In genomic region chr2:226423498-226423960, GRCh38 we compare ENCODE assay signal across 8 cellular contexts.
DNase-seq lines count a peak whose midpoint lies in the region; ATAC-seq and TF ChIP-seq lines count a peak whose summit lies in the region.

No MANE protein-coding gene starts in this region.

- H3K23ac ChIP-seq in mesendoderm (ENCODE audit: low read length), result no peak overlapping the region

- no peak overlapping the region for H3K9ac ChIP-seq in mesendoderm (ENCODE audit: low read length)

- ATAC-seq in GM18909 (IDR thresholded peaks at IDR 0.05; ENCODE audit: poor library complexity, unreplicated experiment), result peak; percentile 83
- ATAC-seq in HG03103 (IDR thresholded peaks at IDR 0.05; ENCODE audit: low read depth, unreplicated experiment), result peak; percentile 94
- ATAC-seq in HG02840 (IDR thresholded peaks at IDR 0.05; ENCODE audit: low FRiP score, unreplicated experiment), result no peak

- peak; percentile 42 for DNase-seq in astrocyte of the spinal cord (ENCODE audit: low read depth, low spot score)
- peak in 44 of 56 donors; percentile 0 to 72 (median 12) for DNase-seq in nucleus accumbens (lab: John Stamatoyannopoulos, UW)
- DNase-seq in NCI-H1105 treated with DMSO at 0.1 percent for 48 hours (lab: John Stamatoyannopoulos, UW), result no peak
- no peak for DNase-seq in mesendoderm

- peaks cover 19% of the 10 kb centered on the region for H3K4me1 Mint-ChIP-seq in T-helper 1 cell treated with Interleukin-12 subunit alpha and Interleukin-12 subunit beta and Interleukin-4 antibody, amounts not matched to agents 30 μg/mL and 1 μg/mL, for 36 hours (ENCODE audit: low read depth)

- peaks cover 5% of the 10 kb centered on the region for H3K4me1 ChIP-seq in mesendoderm (ENCODE audit: control insufficient read depth, low read depth, low read length)

- H3K27me3 ChIP-seq in mesendoderm (ENCODE audit: insufficient read depth, low read length, poor library complexity), result no peaks in the 10 kb centered on the region

- no peak overlapping the region for H3K4me3 ChIP-seq in astrocyte of the spinal cord (ENCODE audit: low read depth, low read length)
- no peak overlapping the region for H3K4me3 ChIP-seq in mesendoderm (ENCODE audit: low read length)

- no peak overlapping the region for H3K56ac ChIP-seq in mesendoderm (ENCODE audit: low read length)

- no peak overlapping the region for H4K5ac ChIP-seq in mesendoderm (ENCODE audit: low read length)

- H3K4me3 Mint-ChIP-seq in T-helper 1 cell treated with Interleukin-12 subunit alpha and Interleukin-12 subunit beta and Interleukin-4 antibody, amounts not matched to agents 30 μg/mL and 1 μg/mL, for 36 hours, result peak overlapping the region; percentile 37

- in situ Hi-C loops in astrocyte of the spinal cord (cut with HindIII; ENCODE audit: low sequenced_read_pairs), result no loop called here

- H2BK15ac ChIP-seq in mesendoderm (replicated peaks; ENCODE audit: low read depth), result no peak overlapping the region

- H4K8ac ChIP-seq in mesendoderm (ENCODE audit: low read depth, low read length), result no peak overlapping the region

- no peaks in the 10 kb centered on the region for H3K79me1 ChIP-seq in mesendoderm (ENCODE audit: low read length)

- H2BK120ac ChIP-seq in mesendoderm (ENCODE audit: low read depth, low read length), result no peak overlapping the region

- H2AK5ac ChIP-seq in mesendoderm (ENCODE audit: low read length), result no peak overlapping the region

- H3K27me3 Mint-ChIP-seq in T-helper 1 cell treated with Interleukin-12 subunit alpha and Interleukin-12 subunit beta and Interleukin-4 antibody, amounts not matched to agents 30 μg/mL and 1 μg/mL, for 36 hours (ENCODE audit: low read depth), result peaks cover 17% of the 10 kb centered on the region

- WGBS in mesendoderm (ENCODE audit: extremely low coverage, insufficient coverage, low lambda C conversion rate), result no CpG with 5 or more reads among the region's 7 CpGs

- no peak overlapping the region for H3K4me2 ChIP-seq in mesendoderm (ENCODE audit: low read length)

- no peaks in the 10 kb centered on the region for H3K79me2 ChIP-seq in mesendoderm (ENCODE audit: control insufficient read depth, insufficient read depth, low read length)

- no peak overlapping the region for H3K27ac ChIP-seq in mesendoderm (ENCODE audit: low read depth, low read length)

- peak overlapping the region; percentile 2 for H3K27ac Mint-ChIP-seq in T-helper 1 cell treated with Interleukin-12 subunit alpha and Interleukin-12 subunit beta and Interleukin-4 antibody, amounts not matched to agents 30 μg/mL and 1 μg/mL, for 36 hours

- H3K36me3 Mint-ChIP-seq in T-helper 1 cell treated with Interleukin-12 subunit alpha and Interleukin-12 subunit beta and Interleukin-4 antibody, amounts not matched to agents 30 μg/mL and 1 μg/mL, for 36 hours (ENCODE audit: low read depth), result peaks cover 3% of the 10 kb centered on the region

- H3K4ac ChIP-seq in mesendoderm (ENCODE audit: low read depth, low read length), result no peak overlapping the region

- no peak overlapping the region for H3K18ac ChIP-seq in mesendoderm (ENCODE audit: low read length)

- peaks cover 3% of the 10 kb centered on the region for H3K9me3 Mint-ChIP-seq in T-helper 1 cell treated with Interleukin-12 subunit alpha and Interleukin-12 subunit beta and Interleukin-4 antibody, amounts not matched to agents 30 μg/mL and 1 μg/mL, for 36 hours

- no peak overlapping the region for H2BK5ac ChIP-seq in mesendoderm (ENCODE audit: low read length)

- no peak for TF ChIP-seq CTCF in astrocyte of the spinal cord (IDR thresholded peaks at IDR 0.05; ENCODE audit: low read depth, low read length)

- H3K36me3 ChIP-seq in mesendoderm (ENCODE audit: control insufficient read depth, insufficient read depth, low read length), result no peaks in the 10 kb centered on the region

Comparison
In these comparisons a context has a peak if more than half of its experiments do, and no peak if none do; other contexts are left out.
1. DNase-seq: peak in astrocyte of the spinal cord (single experiment) and nucleus accumbens (44 of 56); none in NCI-H1105 treated with DMSO at 0.1 percent for 48 hours (single experiment) and mesendoderm (single experiment).